Comparison of ENCODE assay signal across 8 cellular contexts in the genomic region with DNA sequence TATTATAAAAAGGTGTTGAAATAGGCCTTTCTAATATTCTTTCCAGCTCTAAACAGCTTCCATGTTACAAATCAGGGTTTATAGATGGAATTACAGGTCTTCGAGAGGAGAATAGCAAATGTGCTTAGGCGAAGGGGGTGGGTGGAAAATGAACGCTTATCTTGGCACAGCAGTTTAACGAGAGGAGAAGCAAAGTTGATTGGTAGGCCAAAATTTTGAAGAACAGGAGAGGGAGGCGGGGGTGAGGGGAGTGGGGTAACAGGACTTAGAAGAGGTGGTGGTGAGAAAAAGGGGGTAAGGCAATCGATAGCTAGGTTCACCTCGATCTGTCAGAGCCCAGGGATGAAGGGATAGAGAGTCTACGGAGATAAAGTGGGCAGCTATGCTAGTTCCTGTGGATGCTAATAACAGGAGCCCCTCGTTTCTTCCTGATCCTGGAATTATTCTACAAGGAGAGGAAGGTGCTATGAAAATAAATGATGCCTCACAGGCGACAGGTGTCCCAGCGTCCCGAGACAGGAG. TPM values are rescaled to one million over a fixed set of nuclear protein-coding genes. Genes with fewer than 3 reads are reported as not detected.
DNase-seq lines count a peak whose midpoint lies in the region; ATAC-seq lines count a peak whose summit lies in the region.

No MANE protein-coding gene starts in this region.

- H3K9ac ChIP-seq in endocrine pancreas (ENCODE audit: control insufficient read depth, insufficient read depth, low read length) = peak overlapping the region; percentile 97

- no peaks in the 10 kb centered on the region for H3K27me3 Mint-ChIP-seq in T-cell
- peaks cover 0 to 3% (median 0%) of the 10 kb centered on the region in 5 donors for H3K27me3 Mint-ChIP-seq in naive thymus-derived CD8-positive, alpha-beta T cell

- no peaks in the 10 kb centered on the region for H3K27me3 ChIP-seq in endocrine pancreas (ENCODE audit: control insufficient read depth, insufficient read depth, low read length)

- peaks cover 20% of the 10 kb centered on the region for H3K4me1 ChIP-seq in endocrine pancreas (ENCODE audit: control insufficient read depth, insufficient read depth, low read length)

- peak overlapping the region; percentile 98 to 100 for H3K27ac Mint-ChIP-seq in T-cell
- peak overlapping the region; percentile 97 to 100 (median 99) for H3K27ac Mint-ChIP-seq in naive thymus-derived CD8-positive, alpha-beta T cell

- DNase-seq in DMS114 treated with DMSO at 0.1 percent for 48 hours (lab: John Stamatoyannopoulos, UW; ENCODE audit: unreplicated experiment) (peak; percentile 33), T-cell (peak in 22 of 34 experiments; percentile 1 to 39 (median 14)), NCI-H1436 (lab: John Stamatoyannopoulos, UW) (no peak)
- peak in 7 of 10 donors; percentile 1 to 37 (median 14) for DNase-seq in naive thymus-derived CD8-positive, alpha-beta T cell
- DNase-seq in stimulated activated CD4-positive, alpha-beta T cell treated with anti-CD3 and anti-CD28 coated beads, Interleukin-4, amount 100 ng/mL, for 1 hour = no peak

- H3K4me1 Mint-ChIP-seq in T-cell = peaks cover 36 to 57% (median 55%) of the 10 kb centered on the region in 3 donors
- H3K4me1 Mint-ChIP-seq in naive thymus-derived CD8-positive, alpha-beta T cell = peaks cover 18 to 60% (median 49%) of the 10 kb centered on the region in 4 donors

- no peaks in the 10 kb centered on the region for H3K9me3 Mint-ChIP-seq in T-cell
- H3K9me3 Mint-ChIP-seq in naive thymus-derived CD8-positive, alpha-beta T cell = no peaks in the 10 kb centered on the region

- peak overlapping the region; percentile 90 for H3K4me3 ChIP-seq in endocrine pancreas (ENCODE audit: control insufficient read depth, insufficient read depth, low read length)

- H3K9me3 ChIP-seq in endocrine pancreas (ENCODE audit: control insufficient read depth, low read length) = no peaks in the 10 kb centered on the region

- CTCF ChIA-PET in T-cell (lab: Charles Lee) = interaction anchor here in 1 of 2 donors (0.9 to 1.6 kb wide), 2 partner anchors 46 to 68 kb away, joined by 5 read pairs; no protein-coding TSS in a partner anchor

- peak; percentile 1 for ATAC-seq in HG02623 (IDR thresholded peaks at IDR 0.05; ENCODE audit: unreplicated experiment)
- ATAC-seq in T-cell (replicated peaks in 1 of 4) = no peak
- peak in 1 of 2 donors; percentile 7 for ATAC-seq in naive thymus-derived CD8-positive, alpha-beta T cell
- no peak for ATAC-seq in HG03521 (IDR thresholded peaks at IDR 0.05; ENCODE audit: unreplicated experiment)

- H3K36me3 Mint-ChIP-seq in T-cell = peaks cover 22% of the 10 kb centered on the region
- H3K36me3 Mint-ChIP-seq in naive thymus-derived CD8-positive, alpha-beta T cell = peaks cover 5 to 37% (median 12%) of the 10 kb centered on the region in 3 donors

- POLR2A ChIA-PET in T-cell (lab: Charles Lee) = interaction anchor here (0.6 to 1.8 kb wide), 3 partner anchors 11 to 1256 kb away, joined by 3 to 11 read pairs (median 4); a partner anchor contains a TSS
- POLR2A ChIA-PET in naive thymus-derived CD8-positive, alpha-beta T cell (lab: Charles Lee) = interaction anchor here (0.6 to 3.0 kb wide), 4 partner anchors 26 to 67 kb away, joined by 3 to 36 read pairs (median 6); a partner anchor contains a TSS

- no peaks in the 10 kb centered on the region for H3K36me3 ChIP-seq in endocrine pancreas (ENCODE audit: control insufficient read depth, insufficient read depth, low read length)

- peak overlapping the region; percentile 92 to 100 (median 95) for H3K4me3 Mint-ChIP-seq in T-cell
- H3K4me3 Mint-ChIP-seq in naive thymus-derived CD8-positive, alpha-beta T cell = peak overlapping the region; percentile 89 to 100 (median 98)

RNA-seq across cellular contexts. Expression of a gene that starts 0.7 kb away (rescaled TPM):
- total RNA-seq in T-cell = 10 to 100 TPM; 37.8 to 42.8 (median 39.7) TPM
- total RNA-seq in naive thymus-derived CD8-positive, alpha-beta T cell = 10 to 100 TPM; 57.8 to 64.2 TPM
- 10 to 100 TPM; 20.9 to 22.8 (median 21.8) TPM for polyA plus RNA-seq in naive thymus-derived CD8-positive, alpha-beta T cell

RNA-seq across cellular contexts. Expression of a gene that starts 0.8 kb away (rescaled TPM):
- 10 to 100 TPM; 21.6 to 40.6 (median 24.5) TPM for total RNA-seq in T-cell
- total RNA-seq in naive thymus-derived CD8-positive, alpha-beta T cell = 10 to 100 TPM; 28.1 to 32.9 TPM
- polyA plus RNA-seq in naive thymus-derived CD8-positive, alpha-beta T cell = 1 to 10 TPM; 5.3 to 9.8 (median 7.9) TPM

Comparison
In these comparisons a context has a peak if more than half of its experiments do, and no peak if none do; other contexts are left out.
1. DNase-seq: peak in DMS114 treated with DMSO at 0.1 percent for 48 hours (single experiment), T-cell (22 of 34) and naive thymus-derived CD8-positive, alpha-beta T cell (7 of 10); none in stimulated activated CD4-positive, alpha-beta T cell treated with anti-CD3 and anti-CD28 coated beads, Interleukin-4, amount 100 ng/mL, for 1 hour (single experiment) and NCI-H1436 (single experiment).